ENCODE assay signal across 11 cellular contexts in the genomic region with DNA sequence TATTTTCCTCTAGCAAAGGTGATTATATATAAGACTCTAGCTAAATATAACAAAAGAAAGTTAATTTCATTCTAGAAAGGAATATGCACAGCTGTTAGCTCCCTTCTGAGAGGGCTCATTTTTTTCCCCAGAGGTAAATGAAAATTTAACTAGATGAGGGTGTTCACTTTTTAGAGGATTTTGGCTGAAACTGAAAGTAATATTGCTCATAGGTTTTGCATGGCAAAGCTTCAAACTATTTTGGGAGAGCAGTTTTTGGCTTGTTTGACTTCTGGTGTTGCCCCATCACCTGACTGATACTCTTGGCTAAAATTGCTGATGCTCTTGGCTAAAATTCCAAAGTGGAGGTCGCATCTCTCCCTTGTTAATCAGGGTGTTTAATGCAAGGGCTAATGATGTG.
DNase-seq lines count a peak whose midpoint lies in the region; ATAC-seq, FAIRE-seq and TF ChIP-seq lines count a peak whose summit lies in the region.
"Had no signal": no experiment of that assay in that cellular context is flagged by ENCODE, and none has a peak within 500 bp of the region (broad histone marks: within the 10 kb centered on the region; RNA-seq: fewer than 3 reads in every experiment).

No MANE protein-coding gene starts in this region.

- H3K4me2 ChIP-seq in K562 (ENCODE audit: insufficient read depth, low read length): no peak overlapping the region

- no peaks in the 10 kb centered on the region for H3K27me3 ChIP-seq in K562 (ENCODE audit: control insufficient read depth in 2 of 2, insufficient read depth in 2 of 2, low read length in 2 of 2)
- H3K27me3 ChIP-seq in breast epithelium: no peaks in the 10 kb centered on the region

- BruUV-seq in K562 (replicated peaks; lab: Mats Ljungman, UMichigan): no TSS peak

- WGBS in K562 (ENCODE audit: insufficient coverage, low coverage, missing lambda C conversion rate): 25% methylated on average over 1 of the region's 1 CpG

- no peak for TF ChIP-seq POLR2A in K562 (conservative IDR thresholded peaks at IDR 0.05)
- TF ChIP-seq POLR2A in breast epithelium (IDR thresholded peaks at IDR 0.05): no peak

- H3K9me3 ChIP-seq in K562 (replicated peaks; ENCODE audit: control insufficient read depth, insufficient read depth, low read depth, low read length): no peaks in the 10 kb centered on the region
- H3K9me3 ChIP-seq in breast epithelium: no peaks in the 10 kb centered on the region

- no peaks in the 10 kb centered on the region for H4K20me1 ChIP-seq in K562 (replicated peaks; ENCODE audit: control insufficient read depth, insufficient read depth, low read length)

- TF ChIP-seq CTCF in K562 (IDR thresholded peaks at IDR 0.05 in 2 of 3, conservative IDR thresholded peaks at IDR 0.05 in 1 of 3; ENCODE audit: insufficient read depth in 2 of 3, low read depth in 1 of 3, low read length in 3 of 3): no peak
- no peak for TF ChIP-seq CTCF in GM10248 (IDR thresholded peaks at IDR 0.05; ENCODE audit: control extremely low read depth, extremely low read depth, low read depth, missing control alignments)
- TF ChIP-seq CTCF in breast epithelium (IDR thresholded peaks at IDR 0.05): no peak

- DNase-seq in GM19238 (ENCODE audit: insufficient read length, low spot score) (peak; percentile 14), K562 (ENCODE audit: extremely low read depth in 1 of 4, low spot score in 3 of 4) (no peak), GM10248 (ENCODE audit: extremely low spot score) (no peak), breast epithelium (ENCODE audit: low spot score in 2 of 2) (no peak)
- no peak for DNase-seq in activated T-cell treated with anti-CD3 and anti-CD28 coated beads, Interleukin-2, amount 50 U/mL, for 48 hours
- DNase-seq: NCI-H748 treated with DMSO at 0.1 percent for 48 hours; occipital lobe; stimulated activated CD4-positive, alpha-beta T cell treated with anti-CD3 and anti-CD28 coated beads, Interleukin-4, amount 100 ng/mL, for 1 hour had no signal

- H3K36me3 ChIP-seq in K562 (ENCODE audit: control insufficient read depth, insufficient read depth, low read length) (no peaks in the 10 kb centered on the region), breast epithelium (no peaks in the 10 kb centered on the region)

- intact Hi-C loops in K562 (cut with micrococcal nuclease) (no loop called here), breast epithelium (cut with DNase I; ENCODE audit: low total_unique reads) (no loop called here)

- no peaks in the 10 kb centered on the region for H3K79me2 ChIP-seq in K562 (ENCODE audit: control insufficient read depth, insufficient read depth, low read length)

- no peaks in the 10 kb centered on the region for H3K9me1 ChIP-seq in K562 (ENCODE audit: control insufficient read depth, insufficient read depth, low read length)

- H3K4me3 ChIP-seq in K562: no peak overlapping the region
- H3K4me3 ChIP-seq in breast epithelium: no peak overlapping the region

- peaks cover 5 to 17% of the 10 kb centered on the region in 2 experiments; a peak in 4 of 5 replicates for H3K4me1 ChIP-seq in K562 (replicated peaks in 1 of 2; ENCODE audit: control insufficient read depth in 2 of 2, insufficient read depth in 2 of 2, low read length in 2 of 2)
- H3K4me1 ChIP-seq in breast epithelium: no peaks in the 10 kb centered on the region

- H2AFZ ChIP-seq in K562 (ENCODE audit: low read depth, low read length): peak overlapping the region; percentile 20; the same call in 1 of the 2 replicates

- no peak overlapping the region for H3K9ac ChIP-seq in K562 (ENCODE audit: insufficient read depth in 1 of 2, low read depth in 2 of 2, low read length in 2 of 2)

- POLR2A ChIA-PET in K562 (lab: Yijun Ruan, JAX): no interaction called here
- POLR2A ChIA-PET in GM10248 (lab: Yijun Ruan, JAX): no interaction called here

- in situ Hi-C loops in K562 (cut with MboI): no loop called here

- no peak overlapping the region for H3K27ac ChIP-seq in K562 (ENCODE audit: extremely low read depth, low read depth, low read length)
- H3K27ac ChIP-seq in breast epithelium: no peak overlapping the region

- CTCF ChIA-PET in K562 (lab: Yijun Ruan, JAX; ENCODE audit: low intra/inter-chr PET ratio) (no interaction called here), GM10248 (lab: Yijun Ruan, JAX) (interaction anchor here (0.6 to 1.3 kb wide), 3 partner anchors 12 to 75 kb away, joined by 3 to 6 read pairs (median 3); no protein-coding TSS in a partner anchor)

- no peak for TF ChIP-seq EP300 in K562 (IDR thresholded peaks at IDR 0.05; ENCODE audit: low read length)

- TF ChIP-seq RAD21 in K562 (CRISPR knock-in tag; conservative IDR thresholded peaks at IDR 0.05 in 1 of 2, IDR thresholded peaks at IDR 0.05 in 1 of 2): no peak

- ATAC-seq in HG02588 (IDR thresholded peaks at IDR 0.05; ENCODE audit: unreplicated experiment): peak; percentile 86
- peak; percentile 95 for ATAC-seq in HG03354 (IDR thresholded peaks at IDR 0.05; ENCODE audit: poor library complexity, severe bottlenecking, unreplicated experiment)
- no peak for ATAC-seq in K562
- ATAC-seq: left lobe of liver had no signal

- FAIRE-seq in K562 (lab: Jason Lieb, UNC): no peak

TF ChIP-seq in K562, 482 proteins besides CTCF, POLR2A, EP300 and RAD21:
- TF ChIP-seq EP400 (IDR thresholded peaks at IDR 0.05): no peak
- TF ChIP-seq MAZ (CRISPR knock-in tag; conservative IDR thresholded peaks at IDR 0.05 in 1 of 2, IDR thresholded peaks at IDR 0.05 in 1 of 2): 0 out of 4 replicates have a peak, but pooled peaks of 1 of the 2 experiments have one; percentile 22
